In genomic region chr7:144226866-144227265, GRCh38 we compare ENCODE assay signal across 15 cellular contexts. TPM values are rescaled to one million over a fixed set of nuclear protein-coding genes. Genes with fewer than 3 reads are reported as not detected.
"Had no signal": no experiment of that assay in that cellular context is flagged by ENCODE, and none has a peak within 500 bp of the region (broad histone marks: within the 10 kb centered on the region; RNA-seq: fewer than 3 reads in every experiment).

No MANE protein-coding gene starts in this region.

RNA-seq across cellular contexts. Expression of gene OR2A42, which starts 12.5 kb away (rescaled TPM):
- total RNA-seq: activated CD4-positive, alpha-beta memory T cell treated with anti-CD3 and anti-CD28 coated beads for 36 hours; activated CD4-positive, alpha-beta T cell treated with anti-CD3 and anti-CD28 coated beads for 36 hours; activated CD8-positive, alpha-beta memory T cell treated with anti-CD3 and anti-CD28 coated beads for 36 hours; activated CD8-positive, alpha-beta T cell treated with anti-CD3 and anti-CD28 coated beads for 36 hours; activated naive CD4-positive, alpha-beta T cell treated with anti-CD3 and anti-CD28 coated beads for 36 hours; activated naive CD4-positive, alpha-beta T cell treated with anti-CD3 and anti-CD28 coated beads, Interleukin-2, amount 50 U/mL, for 72 hours; activated naive CD8-positive, alpha-beta T cell treated with anti-CD3 and anti-CD28 coated beads for 36 hours; activated T-cell treated with anti-CD3 and anti-CD28 coated beads, Interleukin-2, amount 50 U/mL, for 4 hours; activated T-cell treated with anti-CD3 and anti-CD28 coated beads, Interleukin-2, amount 50 U/mL, for 72 hours; activated T-helper 1 cell treated with anti-CD3 and anti-CD28 coated beads, Interleukin-12 subunit alpha, Interleukin-12 subunit beta, Interleukin-2, Interleukin-4 antibody, amounts not matched to agents 30 ng/mL and 10 ng/mL and 1 ng/mL, durations not matched to agents 14 hours and 24 hours and 36 hours; activated T-helper 17 cell treated with anti-CD3 and anti-CD28 coated beads, Interleukin-2, amount 50 U/mL, for 72 hours; ascending aorta; bronchial epithelial cell; cardiac muscle cell; T-helper 2 cell treated with Interferon-gamma antibody and Interleukin-4, amounts not matched to agents 100 ng/mL and 5 ng/mL, for 36 hours had no signal
- polyA plus RNA-seq: cardiac muscle cell had no signal

RNA-seq across cellular contexts. Expression of gene OR2A7, which starts 37.7 kb away (rescaled TPM):
- polyA plus RNA-seq: cardiac muscle cell had no signal

RNA-seq across cellular contexts. Expression of gene CTAGE8, which starts 42.2 kb away (rescaled TPM):
- total RNA-seq: ascending aorta, cardiac muscle cell had no signal
- polyA plus RNA-seq: cardiac muscle cell had no signal

RNA-seq across cellular contexts. Expression of gene CTAGE4, which starts 43.6 kb away (rescaled TPM):
- total RNA-seq: ascending aorta, cardiac muscle cell had no signal
- polyA plus RNA-seq: cardiac muscle cell had no signal
